10 cellular contexts compared by ENCODE assay signal in the genomic region with DNA sequence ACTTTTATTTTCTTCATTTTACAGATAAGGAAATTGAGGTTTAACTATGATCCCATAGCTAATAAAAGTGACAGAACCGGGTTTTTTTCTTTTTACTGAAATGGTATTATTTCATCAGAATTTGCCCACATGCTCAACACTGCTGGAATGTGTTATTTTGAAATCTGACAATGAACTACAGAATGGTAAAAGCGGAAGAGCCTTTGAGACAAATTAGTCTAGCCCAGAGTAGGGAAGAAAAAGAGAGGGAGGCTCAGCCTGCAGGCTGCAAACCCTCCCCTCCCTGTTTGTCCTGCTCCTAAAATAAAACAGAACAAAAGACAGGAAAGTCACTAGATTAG.
A peak's percentile ranks its signal among the peaks of the same experiment; 100 is the strongest.
DNase-seq lines count a peak whose midpoint lies in the region; ATAC-seq and TF ChIP-seq lines count a peak whose summit lies in the region.
"Had no signal": no experiment of that assay in that cellular context is flagged by ENCODE, and none has a peak within 500 bp of the region (broad histone marks: within the 10 kb centered on the region; RNA-seq: fewer than 3 reads in every experiment).

No MANE protein-coding gene starts in this region.

- peak overlapping the region; percentile 86 for H3K4me3 Mint-ChIP-seq in natural killer cell treated with Interleukin-12 subunit alpha and Interleukin-12 subunit beta and Interleukin-15 and Interleukin-18, amount 100 ng/mL, for 72 hours

- H3K4me3 ChIP-seq in coronary artery (peak overlapping the region; percentile 5), mucosa of descending colon (no peak overlapping the region)
- H3K4me3 ChIP-seq: testis had no signal

- peaks cover 44 to 53% of the 10 kb centered on the region in 2 donors for H3K4me1 Mint-ChIP-seq in natural killer cell treated with Interleukin-12 subunit alpha and Interleukin-12 subunit beta and Interleukin-15 and Interleukin-18, amount 100 ng/mL, for 72 hours (ENCODE audit: low read depth in 2 of 2)

- intact Hi-C loops in mucosa of descending colon (cut with DNase I, micrococcal nuclease) = no loop called here

- H3K9me3 ChIP-seq in mucosa of descending colon = no peaks in the 10 kb centered on the region
- H3K9me3 ChIP-seq: testis had no signal

- no peaks in the 10 kb centered on the region for H3K9me3 Mint-ChIP-seq in natural killer cell treated with Interleukin-12 subunit alpha and Interleukin-12 subunit beta and Interleukin-15 and Interleukin-18, amount 100 ng/mL, for 72 hours

- no peak for TF ChIP-seq CTCF in C4-2B (conservative IDR thresholded peaks at IDR 0.05)
- no peak for TF ChIP-seq CTCF in coronary artery (IDR thresholded peaks at IDR 0.05)
- no peak for TF ChIP-seq CTCF in mucosa of descending colon (IDR thresholded peaks at IDR 0.05)

- peak; percentile 86 for DNase-seq in NOMO-1 treated with dmso at 0.1 percent for 144 hours (lab: John Stamatoyannopoulos, UW; ENCODE audit: unreplicated experiment)
- no peak for DNase-seq in coronary artery (ENCODE audit: low spot score)
- DNase-seq in natural killer cell treated with Interleukin-12 subunit alpha and Interleukin-12 subunit beta and Interleukin-15 and Interleukin-18, amount 100 ng/mL, for 72 hours (ENCODE audit: low spot score) = no peak
- DNase-seq in NCI-H774 (lab: John Stamatoyannopoulos, UW) = no peak
- no peak for DNase-seq in mucosa of descending colon
- no peak for DNase-seq in occipital lobe (lab: John Stamatoyannopoulos, UW)
- DNase-seq: NCI-H2081 treated with DMSO at 0.1 percent for 48 hours had no signal

- ATAC-seq in natural killer cell treated with Interleukin-12 subunit alpha and Interleukin-12 subunit beta and Interleukin-15 and Interleukin-18, amount 100 ng/mL, for 72 hours = no peak
- ATAC-seq in mucosa of descending colon = no peak
- no peak for ATAC-seq in GM18517 (IDR thresholded peaks at IDR 0.05; ENCODE audit: unreplicated experiment)

- H3K27ac ChIP-seq in C4-2B (peak overlapping the region; percentile 100), coronary artery (peak overlapping the region; percentile 63 to 65)

- H3K36me3 ChIP-seq in mucosa of descending colon (ENCODE audit: low read depth) = no peaks in the 10 kb centered on the region

- no peaks in the 10 kb centered on the region for H3K36me3 Mint-ChIP-seq in natural killer cell treated with Interleukin-12 subunit alpha and Interleukin-12 subunit beta and Interleukin-15 and Interleukin-18, amount 100 ng/mL, for 72 hours

- H3K27ac Mint-ChIP-seq in natural killer cell treated with Interleukin-12 subunit alpha and Interleukin-12 subunit beta and Interleukin-15 and Interleukin-18, amount 100 ng/mL, for 72 hours = peak overlapping the region; percentile 93 to 97

- no peaks in the 10 kb centered on the region for H3K27me3 Mint-ChIP-seq in natural killer cell treated with Interleukin-12 subunit alpha and Interleukin-12 subunit beta and Interleukin-15 and Interleukin-18, amount 100 ng/mL, for 72 hours

- H3K4me1 ChIP-seq in mucosa of descending colon (ENCODE audit: low read depth) = peaks cover 29% of the 10 kb centered on the region
